20 cellular contexts compared by ENCODE assay signal in genomic region chr12:22982635-22983034, GRCh38.
DNase-seq lines count a peak whose midpoint lies in the region; ATAC-seq, FAIRE-seq and TF ChIP-seq lines count a peak whose summit lies in the region.
"Had no signal": no experiment of that assay in that cellular context is flagged by ENCODE, and none has a peak within 500 bp of the region (broad histone marks: within the 10 kb centered on the region; RNA-seq: fewer than 3 reads in every experiment).

No MANE protein-coding gene starts in this region.

- H3K9ac ChIP-seq in mesendoderm (ENCODE audit: low read length) = no peak overlapping the region

- TF ChIP-seq CTCF in GM23338 (conservative IDR thresholded peaks at IDR 0.05; ENCODE audit: low read depth in 2 of 2) (no peak), WTC11 (IDR thresholded peaks at IDR 0.05) (no peak)

- H3K4me1 Mint-ChIP-seq in GM23338 = peaks cover 5% of the 10 kb centered on the region
- H3K4me1 Mint-ChIP-seq in WTC11 = peaks cover 27% of the 10 kb centered on the region
- H3K4me1 Mint-ChIP-seq in activated naive CD4-positive, alpha-beta T cell treated with anti-CD3 and anti-CD28 coated beads for 36 hours (ENCODE audit: low read depth) = no peaks in the 10 kb centered on the region

- H3K4me3 ChIP-seq in GM23338 (no peak overlapping the region), mesendoderm (ENCODE audit: low read length) (no peak overlapping the region)
- H3K4me3 ChIP-seq: A549 had no signal

- no peak for FAIRE-seq in GM19239 (lab: Jason Lieb, UNC)
- FAIRE-seq: A549, D721Med, G401.6, GM12892, GM18507, H1, HTR-8/SVneo had no signal

- H3K56ac ChIP-seq in mesendoderm (ENCODE audit: low read length) = no peak overlapping the region

- no peaks in the 10 kb centered on the region for H3K36me3 Mint-ChIP-seq in GM23338 (ENCODE audit: low read depth)
- H3K36me3 Mint-ChIP-seq in WTC11 = no peaks in the 10 kb centered on the region
- no peaks in the 10 kb centered on the region for H3K36me3 Mint-ChIP-seq in activated naive CD4-positive, alpha-beta T cell treated with anti-CD3 and anti-CD28 coated beads for 36 hours (ENCODE audit: low read depth)

- H4K5ac ChIP-seq in mesendoderm (ENCODE audit: low read length) = no peak overlapping the region

- no peaks in the 10 kb centered on the region for H3K36me3 ChIP-seq in GM23338 (ENCODE audit: insufficient read depth)
- H3K36me3 ChIP-seq in mesendoderm (ENCODE audit: control insufficient read depth, insufficient read depth, low read length) = no peaks in the 10 kb centered on the region

- CTCF ChIA-PET in WTC11 (lab: Charles Lee) = interaction anchor here (1.1 to 1.6 kb wide), 4 partner anchors 11 to 126 kb away, joined by 3 to 9 read pairs (median 3); no protein-coding TSS in a partner anchor
- CTCF ChIA-PET in activated naive CD4-positive, alpha-beta T cell treated with anti-CD3 and anti-CD28 coated beads for 36 hours (lab: Charles Lee) = no interaction called here

- DNase-seq in GM23338 (ENCODE audit: low spot score) (no peak), WTC11 (ENCODE audit: low spot score) (peak; percentile 12), mesendoderm (no peak), sciatic nerve (ENCODE audit: low spot score) (no peak), GM19239 (ENCODE audit: insufficient read length, low spot score) (no peak)
- no peak for DNase-seq in activated naive CD4-positive, alpha-beta T cell treated with anti-CD3 and anti-CD28 coated beads for 36 hours
- DNase-seq: AML-193; Caco-2; CD4-positive, alpha-beta T cell; H9 had no signal

- H2AFZ ChIP-seq in GM23338 = no peak overlapping the region; the same call in 1 of the 2 replicates

- no CpG with 5 or more reads among the region's 13 CpGs for WGBS in mesendoderm (ENCODE audit: extremely low coverage, insufficient coverage, low lambda C conversion rate)

- no peak overlapping the region for H2BK15ac ChIP-seq in mesendoderm (replicated peaks; ENCODE audit: low read depth)

- peak overlapping the region; percentile 48 for H2BK120ac ChIP-seq in mesendoderm (ENCODE audit: low read depth, low read length)

- H3K9me2 ChIP-seq in GM23338 (ENCODE audit: insufficient read depth) = no peaks in the 10 kb centered on the region

- no peak overlapping the region for H3K18ac ChIP-seq in mesendoderm (ENCODE audit: low read length)

- H3K79me2 ChIP-seq in GM23338 (replicated peaks; ENCODE audit: insufficient read depth) (no peaks in the 10 kb centered on the region), mesendoderm (ENCODE audit: control insufficient read depth, insufficient read depth, low read length) (no peaks in the 10 kb centered on the region)

- H3K4me2 ChIP-seq in GM23338 (no peak overlapping the region), mesendoderm (ENCODE audit: low read length) (no peak overlapping the region)
- H3K4me2 ChIP-seq: A549 had no signal

- H4K8ac ChIP-seq in mesendoderm (ENCODE audit: low read depth, low read length) = no peak overlapping the region

- no peak overlapping the region for H3K23ac ChIP-seq in mesendoderm (ENCODE audit: low read length)

- ATAC-seq in GM23338 (peak; percentile 65), WTC11 (peak; percentile 71), sciatic nerve (peak; percentile 26), GM19324 (IDR thresholded peaks at IDR 0.05; ENCODE audit: low FRiP score, unreplicated experiment) (no peak)
- ATAC-seq: A549 had no signal

- H3K4me3 Mint-ChIP-seq in GM23338 (no peak overlapping the region), WTC11 (no peak overlapping the region)
- no peak overlapping the region for H3K4me3 Mint-ChIP-seq in activated naive CD4-positive, alpha-beta T cell treated with anti-CD3 and anti-CD28 coated beads for 36 hours
- H3K4me3 Mint-ChIP-seq: CD4-positive, alpha-beta T cell; H9 had no signal

- POLR2A ChIA-PET in WTC11 (lab: Charles Lee) = no interaction called here

- H3K27me3 Mint-ChIP-seq in GM23338 (ENCODE audit: insufficient read depth, low read depth, poor library complexity) (peaks cover 2% of the 10 kb centered on the region), WTC11 (ENCODE audit: low read depth) (no peaks in the 10 kb centered on the region)
- no peaks in the 10 kb centered on the region for H3K27me3 Mint-ChIP-seq in activated naive CD4-positive, alpha-beta T cell treated with anti-CD3 and anti-CD28 coated beads for 36 hours (ENCODE audit: low read depth)
- H3K27me3 Mint-ChIP-seq: CD4-positive, alpha-beta T cell had no signal

- no peaks in the 10 kb centered on the region for H3F3A ChIP-seq in GM23338 (replicated peaks; ENCODE audit: low read depth)

- H3K79me1 ChIP-seq in mesendoderm (ENCODE audit: low read length) = no peaks in the 10 kb centered on the region

- H2BK5ac ChIP-seq in mesendoderm (ENCODE audit: low read length) = no peak overlapping the region

- H3K4me1 ChIP-seq in GM23338 (ENCODE audit: insufficient read depth) (no peaks in the 10 kb centered on the region), mesendoderm (ENCODE audit: control insufficient read depth, low read depth, low read length) (no peaks in the 10 kb centered on the region)
- H3K4me1 ChIP-seq: A549, Caco-2 had no signal

- intact Hi-C loops in sciatic nerve (cut with DNase I) = no loop called here
- intact Hi-C loops in activated naive CD4-positive, alpha-beta T cell treated with anti-CD3 and anti-CD28 coated beads for 36 hours (cut with micrococcal nuclease) = no loop called here

- H4K20me1 ChIP-seq in GM23338 (replicated peaks; ENCODE audit: insufficient read depth) = no peaks in the 10 kb centered on the region

- H3K9me3 Mint-ChIP-seq in GM23338 (no peaks in the 10 kb centered on the region), WTC11 (no peaks in the 10 kb centered on the region)
- H3K9me3 Mint-ChIP-seq in activated naive CD4-positive, alpha-beta T cell treated with anti-CD3 and anti-CD28 coated beads for 36 hours = no peaks in the 10 kb centered on the region
- H3K9me3 Mint-ChIP-seq: CD4-positive, alpha-beta T cell; H9 had no signal

- no peak overlapping the region for H2AK5ac ChIP-seq in mesendoderm (ENCODE audit: low read length)

- H3K27ac Mint-ChIP-seq in GM23338 (no peak overlapping the region), WTC11 (no peak overlapping the region)
- H3K27ac Mint-ChIP-seq in activated naive CD4-positive, alpha-beta T cell treated with anti-CD3 and anti-CD28 coated beads for 36 hours = no peak overlapping the region
- H3K27ac Mint-ChIP-seq: CD4-positive, alpha-beta T cell had no signal

- H3K27me3 ChIP-seq in GM23338 (ENCODE audit: insufficient read depth) (no peaks in the 10 kb centered on the region), mesendoderm (ENCODE audit: insufficient read depth, low read length, poor library complexity) (no peaks in the 10 kb centered on the region)

- H3K27ac ChIP-seq in GM23338 (ENCODE audit: low read depth) (no peak overlapping the region), mesendoderm (ENCODE audit: low read depth, low read length) (no peak overlapping the region)
- H3K27ac ChIP-seq: 22Rv1, A549, C4-2B had no signal

- peak overlapping the region; percentile 10 for H3K4ac ChIP-seq in mesendoderm (ENCODE audit: low read depth, low read length)

TF ChIP-seq in GM23338, 12 proteins besides CTCF, POLR2A, EP300 and RAD21 (continues in another document):
- no peak for TF ChIP-seq EZH2phosphoT487 (IDR thresholded peaks at IDR 0.05; ENCODE audit: unreplicated experiment)
- no peak for TF ChIP-seq POLR2AphosphoS5 (IDR thresholded peaks at IDR 0.05; ENCODE audit: low read depth)
- TF ChIP-seq STAT1 (IDR thresholded peaks at IDR 0.05; ENCODE audit: unreplicated experiment) = no peak
- no peak for TF ChIP-seq EZH2 (IDR thresholded peaks at IDR 0.05; ENCODE audit: low read depth, unreplicated experiment)
- TF ChIP-seq ZNF114 (CRISPR knock-in tag; IDR thresholded peaks at IDR 0.05) = no peak

TF ChIP-seq in WTC11, 78 proteins besides CTCF, POLR2A, EP300 and RAD21:
- TF ChIP-seq ZNF396 (CRISPR knock-in tag; IDR thresholded peaks at IDR 0.05; ENCODE audit: borderline replicate concordance) (no peak), ATF3 (CRISPR knock-in tag; conservative IDR thresholded peaks at IDR 0.05) (no peak), ESRRA (CRISPR knock-in tag; IDR thresholded peaks at IDR 0.05; ENCODE audit: borderline replicate concordance) (no peak), JAZF1 (CRISPR knock-in tag; IDR thresholded peaks at IDR 0.05) (no peak), ZNF232 (CRISPR knock-in tag; IDR thresholded peaks at IDR 0.05) (no peak), ZNF423 (CRISPR knock-in tag; IDR thresholded peaks at IDR 0.05) (no peak), CDX4 (CRISPR knock-in tag; IDR thresholded peaks at IDR 0.05; ENCODE audit: borderline replicate concordance) (no peak), NFYB (CRISPR knock-in tag; conservative IDR thresholded peaks at IDR 0.05; ENCODE audit: low read depth) (no peak), ZNF512 (CRISPR knock-in tag; IDR thresholded peaks at IDR 0.05; ENCODE audit: borderline replicate concordance) (no peak)
